ENCODE assay signal across 1 cellular context in genomic region chr20:45792513-45793118, GRCh38.
TF ChIP-seq lines count a peak whose summit lies in the region.

No MANE protein-coding gene starts in this region.

TF ChIP-seq in H1, 55 proteins besides CTCF, POLR2A, EP300 and RAD21:
- TF ChIP-seq SIRT6 (IDR thresholded peaks at IDR 0.05; ENCODE audit: low read length) (no peak), CTBP2 (IDR thresholded peaks at IDR 0.05; ENCODE audit: borderline replicate concordance, insufficient read depth, insufficient read length, low read length) (no peak), TAF1 (IDR thresholded peaks at IDR 0.05; ENCODE audit: low read depth, low read length) (no peak), RBBP5 (IDR thresholded peaks at IDR 0.05; ENCODE audit: borderline replicate concordance, low read depth, low read length) (no peak), GTF2F1 (IDR thresholded peaks at IDR 0.05; ENCODE audit: borderline replicate concordance, low read depth, low read length) (no peak), BCL11A (IDR thresholded peaks at IDR 0.05; ENCODE audit: low read depth in 2 of 2, low read length in 2 of 2) (no peak), SIN3A (conservative IDR thresholded peaks at IDR 0.05 in 1 of 2, IDR thresholded peaks at IDR 0.05 in 1 of 2; ENCODE audit: low read depth in 1 of 2, low read length in 2 of 2) (no peak), FOSL1 (IDR thresholded peaks at IDR 0.05; ENCODE audit: insufficient read depth, low read depth, low read length) (no peak), E2F6 (IDR thresholded peaks at IDR 0.05) (no peak), RFX5 (IDR thresholded peaks at IDR 0.05; ENCODE audit: borderline replicate concordance, low read depth, low read length) (no peak), NANOG (IDR thresholded peaks at IDR 0.05; ENCODE audit: insufficient read depth, low read depth, low read length, poor library complexity, severe bottlenecking) (no peak), PHF8 (conservative IDR thresholded peaks at IDR 0.05; ENCODE audit: low read depth, low read length) (no peak), SIX5 (IDR thresholded peaks at IDR 0.05; ENCODE audit: low read depth, low read length) (no peak), ASH2L (IDR thresholded peaks at IDR 0.05; ENCODE audit: low read length) (no peak), YY1 (IDR thresholded peaks at IDR 0.05; ENCODE audit: low read depth, low read length) (no peak), NRF1 (IDR thresholded peaks at IDR 0.05; ENCODE audit: low read depth, low read length) (no peak), EGR1 (IDR thresholded peaks at IDR 0.05; ENCODE audit: borderline replicate concordance, low read depth, low read length) (no peak)
